In the genomic region with DNA sequence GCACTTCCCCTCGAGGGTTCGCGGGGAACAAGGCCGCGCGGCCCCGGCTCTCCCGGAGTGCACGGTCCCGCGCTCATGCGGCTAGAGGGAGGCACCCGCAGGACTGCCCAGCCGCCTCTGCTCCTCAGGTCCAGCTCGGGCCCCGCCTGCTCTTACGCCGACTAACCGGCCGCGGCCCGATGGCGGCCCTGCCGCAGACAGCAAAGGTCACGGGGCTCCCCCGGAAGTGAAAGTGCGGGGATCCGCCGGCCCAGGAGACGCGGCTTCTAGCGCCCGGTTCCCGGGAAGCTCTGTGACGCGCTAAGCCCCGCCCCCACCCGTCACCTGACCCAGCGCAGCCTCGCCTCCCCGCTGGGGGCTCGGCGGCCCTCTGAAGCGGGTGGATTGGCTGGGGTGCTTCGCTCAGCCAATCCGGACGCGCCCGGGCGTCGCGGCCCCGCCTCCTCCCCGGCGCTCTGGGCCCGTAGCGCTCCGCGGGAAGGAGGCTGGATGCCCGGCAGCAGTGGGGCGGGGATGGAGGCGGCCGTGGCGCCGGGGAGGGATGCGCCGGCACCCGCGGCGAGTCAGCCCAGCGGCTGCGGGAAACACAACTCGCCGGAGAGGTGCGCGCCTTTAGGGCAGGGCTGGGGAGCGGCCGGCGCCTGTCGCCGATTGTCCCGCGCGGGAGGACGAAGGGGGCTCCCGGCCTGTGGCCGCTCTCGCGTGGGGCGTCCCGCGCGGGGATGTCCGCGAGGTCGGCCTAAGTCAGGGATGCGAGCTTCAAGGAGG, we compare ENCODE assay signal across 8 cellular contexts. TPM values are rescaled to one million over a fixed set of nuclear protein-coding genes. Genes with fewer than 3 reads are reported as not detected.
DNase-seq lines count a peak whose midpoint lies in the region; ATAC-seq and TF ChIP-seq lines count a peak whose summit lies in the region.

TSS of gene SCLY (plus strand) at position 460 of the 768 bp plus-strand sequence. CDS start at position 514, 54 bp downstream.

- CTCF ChIA-PET in activated CD4-positive, alpha-beta T cell treated with anti-CD3 and anti-CD28 coated beads for 36 hours (lab: Charles Lee) = interaction anchor here (0.7 kb wide), 4 partner anchors 12 to 344 kb away, joined by 3 to 4 read pairs (median 3); no protein-coding TSS in a partner anchor

- DNase-seq in AML-193 (lab: John Stamatoyannopoulos, UW) (peak; percentile 87 to 88), NCI-H524 (lab: John Stamatoyannopoulos, UW) (peak; percentile 93 to 95), choroid plexus epithelial cell (ENCODE audit: low read depth) (peak; percentile 98), kidney tubule cell (ENCODE audit: low spot score) (peak; percentile 97)
- DNase-seq in activated CD4-positive, alpha-beta T cell treated with anti-CD3 and anti-CD28 coated beads for 36 hours = peak; percentile 99
- DNase-seq in stimulated activated CD4-positive, alpha-beta T cell treated with anti-CD3 and anti-CD28 coated beads, Interleukin-1b, Interleukin-23, amount 100 ng/mL, for 24 hours (ENCODE audit: low read depth in 4 of 4, low spot score in 1 of 4) = peak; percentile 88 to 97 (median 92)

- H3K4me1 Mint-ChIP-seq in activated CD4-positive, alpha-beta T cell treated with anti-CD3 and anti-CD28 coated beads for 36 hours = peaks cover 49% of the 10 kb centered on the region

- POLR2A ChIA-PET in activated CD4-positive, alpha-beta T cell treated with anti-CD3 and anti-CD28 coated beads for 36 hours (lab: Charles Lee) = interaction anchor here (0.5 to 1.0 kb wide), 4 partner anchors 10 to 234 kb away, joined by 3 to 4 read pairs (median 4); no protein-coding TSS in a partner anchor

- TF ChIP-seq POLR2A in GM19193 (IDR thresholded peaks at IDR 0.05; ENCODE audit: extremely low read depth, insufficient read depth, insufficient read length) = peak; percentile 82

- H3K4me3 Mint-ChIP-seq in activated CD4-positive, alpha-beta T cell treated with anti-CD3 and anti-CD28 coated beads for 36 hours = peak within 1 kb of the TSS; percentile 80

- intact Hi-C loops in activated CD4-positive, alpha-beta T cell treated with anti-CD3 and anti-CD28 coated beads for 36 hours (cut with DNase I, micrococcal nuclease) = loop anchor here (1.0 to 10.0 kb wide), 15 partner anchors 36 to 620 kb away; partner anchors contain the start of genes ASB1 (in 1 of the 2), ILKAP (in 1 of the 2), PER2 (in 1 of the 2) and TRAF3IP1 (in 1 of the 2)

- TF ChIP-seq CTCF in choroid plexus epithelial cell (conservative IDR thresholded peaks at IDR 0.05; ENCODE audit: low read depth, low read length) = no peak

- H3K27me3 Mint-ChIP-seq in activated CD4-positive, alpha-beta T cell treated with anti-CD3 and anti-CD28 coated beads for 36 hours = peaks cover 10% of the 10 kb centered on the region

- H3K36me3 Mint-ChIP-seq in activated CD4-positive, alpha-beta T cell treated with anti-CD3 and anti-CD28 coated beads for 36 hours (ENCODE audit: low read depth) = peaks cover 41% of the 10 kb centered on the region

- H3K27ac Mint-ChIP-seq in activated CD4-positive, alpha-beta T cell treated with anti-CD3 and anti-CD28 coated beads for 36 hours = peak within 1 kb of the TSS; percentile 96

- peak within 1 kb of the TSS; percentile 88 for H3K4me3 ChIP-seq in choroid plexus epithelial cell (ENCODE audit: low read depth, low read length)

- peaks cover 2% of the 10 kb centered on the region for H3K9me3 Mint-ChIP-seq in activated CD4-positive, alpha-beta T cell treated with anti-CD3 and anti-CD28 coated beads for 36 hours (ENCODE audit: low read depth)

- ATAC-seq in HG03439 (IDR thresholded peaks at IDR 0.05; ENCODE audit: unreplicated experiment) = peak; percentile 93
- peak; percentile 97 for ATAC-seq in activated CD4-positive, alpha-beta T cell treated with anti-CD3 and anti-CD28 coated beads for 36 hours

RNA-seq across cellular contexts. Expression of gene SCLY, which starts in this region (rescaled TPM):
- 10 to 100 TPM; 59.2 to 60.5 TPM for total RNA-seq in activated CD4-positive, alpha-beta T cell treated with anti-CD3 and anti-CD28 coated beads for 36 hours

Comparison
In these comparisons a context has a peak if more than half of its experiments do, and no peak if none do; other contexts are left out.
1. Peak in every context shown above with its lines: DNase-seq, ATAC-seq and H3K4me3 ChIP-seq.